1 cellular context compared by ENCODE assay signal in genomic region chr1:198837276-198838021, GRCh38.
A peak's percentile ranks its signal among the peaks of the same experiment; 100 is the strongest.
TF ChIP-seq lines count a peak whose summit lies in the region.

No MANE protein-coding gene starts in this region.

TF ChIP-seq in HEK293, 187 proteins besides CTCF, POLR2A, EP300 and RAD21 (continued from another document):
- TF ChIP-seq ZNF701 (tag by site-specific recombination; IDR thresholded peaks at IDR 0.05) (no peak), ZNF629 (tag by site-specific recombination; IDR thresholded peaks at IDR 0.05) (peak; percentile 34; the same call in 1 of the 2 replicates)
